ENCODE assay signal across 8 cellular contexts in the genomic region with DNA sequence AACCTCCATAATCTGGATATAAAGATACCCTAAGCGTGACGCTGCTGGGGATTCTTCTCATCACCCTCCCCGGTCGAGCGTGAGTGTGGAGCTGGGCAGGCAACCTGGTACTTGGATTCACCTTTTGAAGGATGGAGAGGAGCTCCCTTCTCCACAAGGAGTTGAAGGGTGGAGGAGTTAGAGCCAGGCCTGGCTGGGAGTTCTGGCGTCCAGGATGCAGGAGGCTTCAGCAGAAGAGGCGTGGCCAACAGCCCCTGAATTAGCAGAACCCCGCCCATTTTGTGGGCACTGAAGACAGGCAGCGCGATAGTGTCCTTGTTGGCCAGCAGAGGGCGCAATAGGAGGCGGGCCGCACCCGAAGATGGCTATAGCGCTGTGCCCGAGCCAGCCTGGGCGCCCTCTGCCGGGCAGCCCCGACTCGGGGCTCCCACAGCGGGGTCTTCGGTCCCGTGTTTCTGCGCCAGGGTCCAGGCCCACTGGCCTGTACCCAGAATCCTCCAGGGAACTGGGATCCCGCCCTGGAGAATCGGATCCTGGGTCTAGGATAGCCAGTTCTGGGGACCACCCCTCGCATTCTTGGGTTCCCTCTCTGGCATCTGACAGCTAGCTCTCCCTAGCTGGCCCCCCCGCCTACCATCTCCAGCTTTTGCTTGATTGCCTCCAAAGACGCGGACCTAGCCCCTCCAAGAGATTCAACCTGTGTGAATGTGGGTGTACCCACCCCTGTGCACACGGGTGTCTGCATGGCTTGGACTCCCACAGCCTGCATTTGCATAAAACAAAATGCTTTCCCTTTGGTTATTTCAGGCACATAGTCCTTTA. TPM values are rescaled to one million over a fixed set of nuclear protein-coding genes. Genes with fewer than 3 reads are reported as not detected.
DNase-seq lines count a peak whose midpoint lies in the region; ATAC-seq and TF ChIP-seq lines count a peak whose summit lies in the region.

No MANE protein-coding gene starts in this region.

- H3K27me3 Mint-ChIP-seq in naive B cell, result peaks cover 6 to 43% (median 27%) of the 10 kb centered on the region in 3 donors

- no peaks in the 10 kb centered on the region for H3K9me2 ChIP-seq in OCI-LY7 (ENCODE audit: insufficient read depth, low read length)

- H3K36me3 ChIP-seq in DND-41 (ENCODE audit: insufficient read depth, low read length) (no peaks in the 10 kb centered on the region), OCI-LY7 (ENCODE audit: insufficient read depth, low read length) (no peaks in the 10 kb centered on the region)

- no peaks in the 10 kb centered on the region for H3K36me3 Mint-ChIP-seq in naive B cell

- CTCF ChIA-PET in OCI-LY7 (lab: Charles Lee; ENCODE audit: unreplicated experiment), result interaction anchor here (0.6 to 1.8 kb wide), 7 partner anchors 9 to 504 kb away, joined by 3 to 5 read pairs (median 4); no protein-coding TSS in a partner anchor

- H2AFZ ChIP-seq in DND-41 (ENCODE audit: low read depth, low read length) (peak overlapping the region; percentile 97), OCI-LY7 (ENCODE audit: low read length) (peak overlapping the region; percentile 75)

- H3K27ac Mint-ChIP-seq in naive B cell, result peak overlapping the region in 2 of 6 donors; percentile 11 to 42

- ATAC-seq in DND-41 (ENCODE audit: insufficient read depth, low read depth), result peak; percentile 92
- peak; percentile 79 for ATAC-seq in GM21825 (IDR thresholded peaks at IDR 0.05; ENCODE audit: unreplicated experiment)
- ATAC-seq in naive B cell (ENCODE audit: low read depth in 2 of 2), result peak; percentile 74 to 78

- peak overlapping the region; percentile 53 for H3K9ac ChIP-seq in DND-41 (ENCODE audit: low read depth, low read length)

- H3K4me3 Mint-ChIP-seq in naive B cell, result peak overlapping the region; percentile 67 to 91 (median 88)

- peak overlapping the region; percentile 76 for H3K4me2 ChIP-seq in DND-41 (ENCODE audit: insufficient read depth, low read length)
- H3K4me2 ChIP-seq in OCI-LY7 (ENCODE audit: low read length), result peak overlapping the region; percentile 86

- peak; percentile 97 for TF ChIP-seq CTCF in DND-41 (IDR thresholded peaks at IDR 0.05; ENCODE audit: borderline replicate concordance, extremely low read depth, low read length, poor library complexity, severe bottlenecking)
- peak; percentile 100 for TF ChIP-seq CTCF in OCI-LY7 (conservative IDR thresholded peaks at IDR 0.05; ENCODE audit: low read length)
- peak; percentile 98 for TF ChIP-seq CTCF in epithelial cell of proximal tubule (conservative IDR thresholded peaks at IDR 0.05; ENCODE audit: low read depth, low read length)

- H4K20me1 ChIP-seq in DND-41 (ENCODE audit: insufficient read depth, low read length), result no peaks in the 10 kb centered on the region
- H4K20me1 ChIP-seq in OCI-LY7 (ENCODE audit: insufficient read depth, low read length), result no peaks in the 10 kb centered on the region

- H3K27me3 ChIP-seq in DND-41 (ENCODE audit: insufficient read depth, low read length, poor library complexity), result no peaks in the 10 kb centered on the region

- no peaks in the 10 kb centered on the region for H3K79me2 ChIP-seq in DND-41 (ENCODE audit: insufficient read depth, low read length)
- no peaks in the 10 kb centered on the region for H3K79me2 ChIP-seq in OCI-LY7 (ENCODE audit: insufficient read depth, low read depth, low read length)

- H3K4me1 ChIP-seq in DND-41 (ENCODE audit: insufficient read depth, low read length), result peaks cover 32% of the 10 kb centered on the region
- H3K4me1 ChIP-seq in OCI-LY7 (ENCODE audit: insufficient read depth, low read length, poor library complexity, severe bottlenecking), result peaks cover 63% of the 10 kb centered on the region

- peak overlapping the region; percentile 54 for H3K27ac ChIP-seq in DND-41 (ENCODE audit: low read length)
- H3K27ac ChIP-seq in OCI-LY7 (ENCODE audit: low read depth, low read length, poor library complexity, severe bottlenecking), result peak overlapping the region; percentile 89

- peak; percentile 93 for DNase-seq in DND-41
- peak; percentile 67 for DNase-seq in KG1 (lab: John Stamatoyannopoulos, UW)
- peak; percentile 97 for DNase-seq in OCI-LY7 (ENCODE audit: low spot score)
- peak; percentile 83 for DNase-seq in activated T-cell treated with anti-CD3 and anti-CD28 coated beads for 1 hour (ENCODE audit: low read depth)
- no peak for DNase-seq in epithelial cell of proximal tubule (ENCODE audit: low read depth)
- peak; percentile 90 for DNase-seq in naive B cell
- peak; percentile 78 to 79 for DNase-seq in stimulated activated CD8-positive, alpha-beta memory T cell treated with anti-CD3 and anti-CD28 coated beads, Interleukin-7, amount 100 ng/mL, for 4 hours (ENCODE audit: low read depth in 2 of 2)

- BruUV-seq in OCI-LY7 (replicated peaks; lab: Mats Ljungman, UMichigan), result no TSS peak

- no peaks in the 10 kb centered on the region for H3K9me3 Mint-ChIP-seq in naive B cell

- intact Hi-C loops in OCI-LY7 (cut with micrococcal nuclease; ENCODE audit: unreplicated experiment), result loop anchor here (5.0 kb wide), 1 partner anchor 462 kb away; a partner anchor contains a TSS

- H3K4me3 ChIP-seq in DND-41 (ENCODE audit: low read depth in 1 of 2, low read length in 2 of 2) (peak overlapping the region in 1 of 2 experiments; percentile 56; a peak in 2 of 4 replicates), OCI-LY7 (ENCODE audit: low read depth, low read length, poor library complexity, severe bottlenecking) (peak overlapping the region; percentile 55), epithelial cell of proximal tubule (ENCODE audit: low read depth, low read length) (peak overlapping the region; percentile 51)

- H3K4me1 Mint-ChIP-seq in naive B cell, result peaks cover 24 to 46% (median 33%) of the 10 kb centered on the region in 3 donors

- H3K9me3 ChIP-seq in DND-41 (ENCODE audit: insufficient read depth, low read length, severe bottlenecking), result no peaks in the 10 kb centered on the region
- no peaks in the 10 kb centered on the region for H3K9me3 ChIP-seq in OCI-LY7 (ENCODE audit: low read length)

- POLR2A ChIA-PET in OCI-LY7 (lab: Charles Lee), result interaction anchor here (0.6 to 1.5 kb wide), 6 partner anchors 144 to 438 kb away, joined by 3 to 5 read pairs (median 4); a partner anchor contains a TSS

RNA-seq across cellular contexts. Expression of a gene that starts 26.0 kb away (rescaled TPM):
- total RNA-seq in OCI-LY7 (2014; rRNA removed; shearing (Covaris generic)), result 28.2 and 42.5 TPM in 2 replicates
- total RNA-seq in OCI-LY7 (2022) (36.0 and 37.9 TPM in 2 replicates), epithelial cell of proximal tubule (44.6 and 48.0 TPM in 2 replicates)
- polyA plus RNA-seq in naive B cell (ENCODE audit: low read depth in 6 of 6), result 10 to 100 TPM; 27.3 to 44.4 (median 35.4) TPM
